ENCODE assay signal across 10 cellular contexts in the genomic region with DNA sequence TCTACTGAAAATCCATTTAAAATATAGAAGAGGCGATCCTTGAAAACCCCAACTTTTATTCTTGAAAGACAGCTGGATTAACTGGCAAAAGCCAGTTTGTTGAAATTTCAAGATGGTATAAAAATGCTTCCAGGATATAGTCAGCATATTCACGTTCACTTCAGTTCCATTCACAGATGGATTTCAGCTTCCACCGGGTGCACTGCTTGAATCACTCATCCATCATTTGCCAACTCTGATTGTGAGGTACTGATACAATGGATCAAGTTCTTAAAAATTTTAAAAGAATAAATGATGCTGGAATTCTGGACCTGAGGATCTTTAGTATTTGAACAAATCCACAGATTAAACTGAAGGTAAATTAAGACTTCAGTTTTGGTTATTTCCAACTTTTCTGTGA. TPM values are rescaled to one million over a fixed set of nuclear protein-coding genes. Genes with fewer than 3 reads are reported as not detected.
DNase-seq lines count a peak whose midpoint lies in the region; ATAC-seq, FAIRE-seq and TF ChIP-seq lines count a peak whose summit lies in the region.
"Had no signal": no experiment of that assay in that cellular context is flagged by ENCODE, and none has a peak within 500 bp of the region (broad histone marks: within the 10 kb centered on the region; RNA-seq: fewer than 3 reads in every experiment).

No MANE protein-coding gene starts in this region.

- H3K4me3 Mint-ChIP-seq in activated naive CD8-positive, alpha-beta T cell treated with anti-CD3 and anti-CD28 coated beads for 36 hours = peak overlapping the region; percentile 88

- CTCF ChIA-PET in A549 (lab: Yijun Ruan, JAX) = interaction anchor here (1.2 kb wide), 1 partner anchor 26 kb away, joined by 3 read pairs; no protein-coding TSS in a partner anchor

- no peak overlapping the region for H3K27ac ChIP-seq in A549
- H3K27ac ChIP-seq in keratinocyte (ENCODE audit: control insufficient read depth, insufficient read depth, low read length) = no peak overlapping the region

- no peaks in the 10 kb centered on the region for H3K9me1 ChIP-seq in keratinocyte (ENCODE audit: control insufficient read depth, extremely low read depth, insufficient read depth, low read length)

- H3K4me1 ChIP-seq in A549 (peaks cover 49% of the 10 kb centered on the region), keratinocyte (ENCODE audit: control insufficient read depth, extremely low read depth, insufficient read depth, low read length) (peaks cover 39% of the 10 kb centered on the region)

- no peak for TF ChIP-seq POLR2A in A549 (IDR thresholded peaks at IDR 0.05; ENCODE audit: low read length)

- peaks cover 14% of the 10 kb centered on the region for H4K20me1 ChIP-seq in keratinocyte (ENCODE audit: control insufficient read depth, extremely low read depth, insufficient read depth, low read length)

- no peak overlapping the region for H2AFZ ChIP-seq in keratinocyte (ENCODE audit: control insufficient read depth, low read length)

- DNase-seq in A549 (ENCODE audit: low read depth in 1 of 2, low spot score in 1 of 2) = no peak
- no peak for DNase-seq in GM12864 (ENCODE audit: low read depth)
- no peak for DNase-seq in activated naive CD8-positive, alpha-beta T cell treated with anti-CD3 and anti-CD28 coated beads for 36 hours
- no peak for DNase-seq in keratinocyte (ENCODE audit: low read depth, low spot score)
- no peak for DNase-seq in iPS-NIHi7 (ENCODE audit: extremely low spot score)
- no peak for DNase-seq in D721Med (ENCODE audit: insufficient read length, low spot score)
- DNase-seq: activated naive CD4-positive, alpha-beta T cell treated with Interleukin-2 at 50 U/mL for 16 hours; midbrain had no signal

- FAIRE-seq in A549 (lab: Jason Lieb, UNC) (no peak), keratinocyte (lab: Jason Lieb, UNC) (peak; percentile 66), D721Med (lab: Jason Lieb, UNC) (no peak)

- no peaks in the 10 kb centered on the region for H3K27me3 ChIP-seq in keratinocyte (ENCODE audit: control insufficient read depth, extremely low read depth, insufficient read depth, low read length)

- no peaks in the 10 kb centered on the region for H3K36me3 ChIP-seq in keratinocyte (ENCODE audit: control insufficient read depth in 2 of 2, extremely low read depth in 1 of 2, insufficient read depth in 2 of 2, low read length in 2 of 2)

- peak overlapping the region; percentile 42 for H3K9ac ChIP-seq in keratinocyte (ENCODE audit: control insufficient read depth, extremely low read depth, insufficient read depth, low read length)

- ATAC-seq in A549 = no peak
- no peak for ATAC-seq in GM18519 (IDR thresholded peaks at IDR 0.05; ENCODE audit: low FRiP score, unreplicated experiment)
- no peak for ATAC-seq in HG03442 (IDR thresholded peaks at IDR 0.05; ENCODE audit: unreplicated experiment)

- POLR2A ChIA-PET in A549 (lab: Yijun Ruan, JAX) = interaction anchor here (1.0 to 2.1 kb wide), 2 partner anchors 35 to 277 kb away, joined by 3 to 9 read pairs; partner anchors contain the start of genes H2AZ2 and OGDH

- peaks cover 65% of the 10 kb centered on the region for H3K36me3 Mint-ChIP-seq in activated naive CD8-positive, alpha-beta T cell treated with anti-CD3 and anti-CD28 coated beads for 36 hours

- H3K4me1 Mint-ChIP-seq in activated naive CD8-positive, alpha-beta T cell treated with anti-CD3 and anti-CD28 coated beads for 36 hours = peaks cover 62% of the 10 kb centered on the region

- H3K4me3 ChIP-seq in A549 (peak overlapping the region; percentile 11; the same call in 2 of the 3 replicates), GM12864 (ENCODE audit: low read depth, low read length) (peak overlapping the region; percentile 97; the same call in 1 of the 2 replicates), keratinocyte (ENCODE audit: control insufficient read depth in 2 of 3, extremely low read depth in 1 of 3, insufficient read depth in 2 of 3, low read depth in 1 of 3, low read length in 3 of 3) (peak overlapping the region; percentile 30 to 78 (median 71))

- no peak overlapping the region for H3K27ac Mint-ChIP-seq in activated naive CD8-positive, alpha-beta T cell treated with anti-CD3 and anti-CD28 coated beads for 36 hours

- H3K79me2 ChIP-seq in keratinocyte (ENCODE audit: control insufficient read depth, insufficient read depth, low read length) = peaks cover 60% of the 10 kb centered on the region

- peaks cover 11% of the 10 kb centered on the region for H3K9me3 Mint-ChIP-seq in activated naive CD8-positive, alpha-beta T cell treated with anti-CD3 and anti-CD28 coated beads for 36 hours

- peak overlapping the region; percentile 79 for H3K4me2 ChIP-seq in A549
- peak overlapping the region; percentile 91 for H3K4me2 ChIP-seq in keratinocyte (ENCODE audit: control insufficient read depth, extremely low read depth, insufficient read depth, low read depth, low read length)

- TF ChIP-seq CTCF in A549 (IDR thresholded peaks at IDR 0.05) (no peak), GM12864 (IDR thresholded peaks at IDR 0.05; ENCODE audit: low read depth, low read length, missing control alignments) (no peak), keratinocyte (optimal IDR thresholded peaks at IDR 0.05 in 1 of 3, IDR thresholded peaks at IDR 0.05 in 1 of 3, conservative IDR thresholded peaks at IDR 0.05 in 1 of 3; ENCODE audit: extremely low read depth in 1 of 3, insufficient read depth in 2 of 3, low read length in 3 of 3) (no peak), D721Med (IDR thresholded peaks at IDR 0.05; ENCODE audit: insufficient read depth, missing control alignments) (no peak)

- 62% methylated on average over 3 of the region's 3 CpGs for WGBS in A549 (ENCODE audit: missing lambda C conversion rate)

- dilution Hi-C loops in keratinocyte (cut with MboI; ENCODE audit: extremely low pct_ligation_motif_present, low sequenced_read_pairs) = no loop called here

- H3K9me3 ChIP-seq in A549 (no peaks in the 10 kb centered on the region), keratinocyte (ENCODE audit: control insufficient read depth, low read depth, low read length) (no peaks in the 10 kb centered on the region)

- TF ChIP-seq EP300 in A549 (IDR thresholded peaks at IDR 0.05) = no peak

- no peak for TF ChIP-seq RAD21 in A549 (conservative IDR thresholded peaks at IDR 0.05 in 1 of 2, IDR thresholded peaks at IDR 0.05 in 1 of 2)

- no peaks in the 10 kb centered on the region for H3K27me3 Mint-ChIP-seq in activated naive CD8-positive, alpha-beta T cell treated with anti-CD3 and anti-CD28 coated beads for 36 hours

TF ChIP-seq in A549, 52 proteins besides CTCF, POLR2A, EP300 and RAD21:
- TF ChIP-seq FOSL2 (IDR thresholded peaks at IDR 0.05) (no peak), FOSL2 (CRISPR knock-in tag; IDR thresholded peaks at IDR 0.05) (no peak), EHMT2 (IDR thresholded peaks at IDR 0.05; ENCODE audit: low read depth) (no peak), HDAC2 (IDR thresholded peaks at IDR 0.05) (no peak), ZFP36 (IDR thresholded peaks at IDR 0.05; ENCODE audit: borderline replicate concordance, partially characterized antibody) (no peak), PBX3 (IDR thresholded peaks at IDR 0.05) (no peak)
- TF ChIP-seq, protein P1, sequence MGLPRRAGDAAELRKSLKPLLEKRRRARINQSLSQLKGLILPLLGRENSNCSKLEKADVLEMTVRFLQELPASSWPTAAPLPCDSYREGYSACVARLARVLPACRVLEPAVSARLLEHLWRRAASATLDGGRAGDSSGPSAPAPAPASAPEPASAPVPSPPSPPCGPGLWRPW (IDR thresholded peaks at IDR 0.05) = no peak
TF ChIP-seq in A549: peak in this region for 0.

RNA-seq across cellular contexts. Expression of gene PURB, which starts 2.4 kb away (rescaled TPM):
- 5.7 and 6.4 TPM in 2 replicates for polyA plus RNA-seq in A549 (2011; rRNA removed)
- polyA plus RNA-seq in A549 (2012; cell fraction: cytosol; rRNA removed) = 2.2 and 2.9 TPM in 2 replicates
- polyA plus RNA-seq in A549 (2012; cell fraction: nucleus; rRNA removed) = 1.3 and 1.7 TPM in 2 replicates
- polyA plus RNA-seq in A549 (2017; fragmentation: RNase III; extraction: RNeasy Plus Mini Kit Qiagen cat#74134 plus additional on column Dnase treatment) = 10.0 to 11.6 TPM (median 10.4 TPM) in 3 replicates
- polyA minus RNA-seq in A549 (2011; rRNA and poly(A)+ RNA removed) = 3.5 and 3.6 TPM in 2 replicates
- total RNA-seq in activated naive CD8-positive, alpha-beta T cell treated with anti-CD3 and anti-CD28 coated beads for 36 hours = 10 to 100 TPM; 30.1 to 31.5 TPM
- polyA plus RNA-seq in keratinocyte = 5.1 to 7.7 TPM (median 5.7 TPM) in 3 replicates
- polyA plus RNA-seq in keratinocyte (2011; ENCODE audit: low read depth) = 6.2 TPM
- 5.3 and 9.5 TPM in 2 replicates for polyA plus RNA-seq in keratinocyte (2011; cell fraction: cytosol; rRNA removed)
- polyA plus RNA-seq in keratinocyte (2011; cell fraction: nucleus; rRNA removed) = 8.4 and 10.7 TPM in 2 replicates
- 11.6 and 12.4 TPM in 2 replicates for polyA plus RNA-seq in keratinocyte (2012; ENCODE audit: low replicate concordance)
- polyA minus RNA-seq in keratinocyte = 3.9 to 9.6 TPM (median 4.3 TPM) in 3 replicates
- 10.7 TPM for polyA minus RNA-seq in keratinocyte (2011; cell fraction: cytosol; rRNA and poly(A)+ RNA removed)
- polyA minus RNA-seq in keratinocyte (2011; cell fraction: nucleus; rRNA and poly(A)+ RNA removed) = 9.0 and 17.5 TPM in 2 replicates

RNA-seq across cellular contexts. Expression of gene H2AZ2, which starts 35.0 kb away (rescaled TPM):
- polyA plus RNA-seq in A549 (2011; rRNA removed) (239 and 262 TPM in 2 replicates), A549 (2017; fragmentation: RNase III; extraction: RNeasy Plus Mini Kit Qiagen cat#74134 plus additional on column Dnase treatment) (236 to 244 TPM (median 241 TPM) in 3 replicates), keratinocyte (62.6 to 139 TPM (median 131 TPM) in 3 replicates)
- polyA plus RNA-seq in A549 (2012; cell fraction: cytosol; rRNA removed) = 402 and 450 TPM in 2 replicates
- 123 and 134 TPM in 2 replicates for polyA plus RNA-seq in A549 (2012; cell fraction: nucleus; rRNA removed)
- polyA minus RNA-seq in A549 (2011; rRNA and poly(A)+ RNA removed) = 117 and 130 TPM in 2 replicates
- total RNA-seq in activated naive CD8-positive, alpha-beta T cell treated with anti-CD3 and anti-CD28 coated beads for 36 hours = 100 to 1,000 TPM; 291 to 305 TPM
- 54.4 TPM for polyA plus RNA-seq in keratinocyte (2011; ENCODE audit: low read depth)
- polyA plus RNA-seq in keratinocyte (2011; cell fraction: cytosol; rRNA removed) = 79.9 and 107 TPM in 2 replicates
- 30.9 and 39.7 TPM in 2 replicates for polyA plus RNA-seq in keratinocyte (2011; cell fraction: nucleus; rRNA removed)
- polyA plus RNA-seq in keratinocyte (2012; ENCODE audit: low replicate concordance) = 58.6 and 129 TPM in 2 replicates
- 47.6 to 84.5 TPM (median 48.3 TPM) in 3 replicates for polyA minus RNA-seq in keratinocyte
- 26.1 TPM for polyA minus RNA-seq in keratinocyte (2011; cell fraction: cytosol; rRNA and poly(A)+ RNA removed)
- polyA minus RNA-seq in keratinocyte (2011; cell fraction: nucleus; rRNA and poly(A)+ RNA removed) = 7.8 and 23.9 TPM in 2 replicates

Comparison
In these comparisons a context has a peak if more than half of its experiments do, and no peak if none do; other contexts are left out.
1. H3K4me3 ChIP-seq: peak in every context shown above with its lines; median percentile 97 in GM12864; 71 in keratinocyte; 11 in A549.